Comparison of ENCODE assay signal across 28 cellular contexts in genomic region chr7:112428715-112429114, GRCh38.
"Had no signal": no experiment of that assay in that cellular context is flagged by ENCODE, and none has a peak within 500 bp of the region (broad histone marks: within the 10 kb centered on the region; RNA-seq: fewer than 3 reads in every experiment).

No MANE protein-coding gene starts in this region.

- H3K27me3 Mint-ChIP-seq: stimulated activated memory B cell treated with anti-CD40 and anti-IgM and Interleukin-4, amounts not matched to agents 10 μg/mL and 1 μg/mL and 100 μg/mL, for 72 hours; stimulated activated naive B cell treated with anti-CD40 and anti-IgM and Interleukin-4, amounts not matched to agents 10 μg/mL and 1 μg/mL and 100 μg/mL, for 72 hours; stimulated activated naive CD8-positive, alpha-beta T cell treated with anti-CD3 and anti-CD28 coated beads, Interleukin-15, amount 100 ng/mL, for 72 hours; stimulated activated naive CD8-positive, alpha-beta T cell treated with anti-CD3 and anti-CD28 coated beads, Interleukin-15, Interleukin-2, amounts not matched to agents 100 ng/mL and 50 ng/mL, for 24 hours had no signal

- H3K4me3 Mint-ChIP-seq: stimulated activated effector memory CD8-positive, alpha-beta T cell treated with anti-CD3 and anti-CD28 coated beads, Interleukin-12 subunit alpha, Interleukin-12 subunit beta, amount 100 ng/mL, for 72 hours; stimulated activated memory B cell treated with anti-CD40 and anti-IgM and Interleukin-4, amounts not matched to agents 10 μg/mL and 1 μg/mL and 100 μg/mL, for 72 hours; stimulated activated naive B cell treated with anti-CD40 and anti-IgM and Interleukin-4, amounts not matched to agents 10 μg/mL and 1 μg/mL and 100 μg/mL, for 72 hours; stimulated activated naive CD8-positive, alpha-beta T cell treated with anti-CD3 and anti-CD28 coated beads, Interleukin-15, amount 100 ng/mL, for 72 hours; stimulated activated naive CD8-positive, alpha-beta T cell treated with anti-CD3 and anti-CD28 coated beads, Interleukin-15, Interleukin-2, amounts not matched to agents 100 ng/mL and 50 ng/mL, for 24 hours; type B pancreatic cell had no signal

- DNase-seq: stimulated activated CD4-positive, alpha-beta T cell treated with anti-CD3 and anti-CD28 coated beads, Interleukin-2, amount 100 ng/mL, for 48 hours; stimulated activated CD4-positive, alpha-beta T cell treated with anti-CD3 and anti-CD28 coated beads, Interleukin-4, amount 100 ng/mL, for 1 hour; stimulated activated CD4-positive, alpha-beta T cell treated with anti-CD3 and anti-CD28 coated beads, Interleukin-4, amount 100 ng/mL, for 24 hours; stimulated activated CD4-positive, alpha-beta T cell treated with anti-CD3 and anti-CD28 coated beads, Interleukin-4, amount 100 ng/mL, for 4 hours; stimulated activated CD8-positive, alpha-beta memory T cell treated with anti-CD3 and anti-CD28 coated beads, Interleukin-4, amount 100 ng/mL, for 48 hours; stimulated activated naive B cell treated with anti-CD40 and anti-IgM and Interleukin-4, amounts not matched to agents 10 μg/mL and 1 μg/mL and 100 μg/mL, for 72 hours; stimulated activated naive CD4-positive, alpha-beta T cell; stimulated activated naive CD4-positive, alpha-beta T cell treated with Interleukin-2 at 50 U/mL for 16 hours; stimulated activated naive CD8-positive, alpha-beta T cell treated with anti-CD3 and anti-CD28 coated beads, Interleukin-15, amount 100 ng/mL, for 72 hours; stimulated activated naive CD8-positive, alpha-beta T cell treated with anti-CD3 and anti-CD28 coated beads, Interleukin-15, Interleukin-2, amounts not matched to agents 100 U/mL and 50 U/mL, for 24 hours; stomach; substantia nigra; thyroid gland; tibial artery; transverse colon; trophoblast cell; upper lobe of left lung; upper lobe of right lung; uterus had no signal

- FAIRE-seq: urothelium cell line had no signal

- H3K9me3 ChIP-seq: stomach, suprapubic skin, thoracic aorta, thyroid gland, tibial artery, tibial nerve, transverse colon, upper lobe of left lung, upper lobe of right lung, uterus, vagina had no signal

- H3K27me3 ChIP-seq: stomach, suprapubic skin, thyroid gland, tibial artery, tibial nerve, transverse colon, upper lobe of left lung, upper lobe of right lung, uterus, vagina had no signal

- H3K36me3 ChIP-seq: stomach, suprapubic skin, thoracic aorta, thyroid gland, tibial artery, transverse colon, upper lobe of left lung, upper lobe of right lung, uterus, vagina had no signal

- H3K4me3 ChIP-seq: stomach, suprapubic skin, thoracic aorta, thyroid gland, tibial artery, tibial nerve, transverse colon, upper lobe of left lung, upper lobe of right lung, uterus, vagina had no signal

- H3K27ac ChIP-seq: stomach, suprapubic skin, thoracic aorta, thyroid gland, tibial artery, tibial nerve, transverse colon, upper lobe of left lung, upper lobe of right lung, uterus, vagina had no signal

- H3K4me1 Mint-ChIP-seq: stimulated activated effector memory CD8-positive, alpha-beta T cell treated with anti-CD3 and anti-CD28 coated beads, Interleukin-12 subunit alpha, Interleukin-12 subunit beta, amount 100 ng/mL, for 72 hours; stimulated activated memory B cell treated with anti-CD40 and anti-IgM and Interleukin-4, amounts not matched to agents 10 μg/mL and 1 μg/mL and 100 μg/mL, for 72 hours had no signal

- H3K36me3 Mint-ChIP-seq: stimulated activated effector memory CD8-positive, alpha-beta T cell treated with anti-CD3 and anti-CD28 coated beads, Interleukin-12 subunit alpha, Interleukin-12 subunit beta, amount 100 ng/mL, for 72 hours; stimulated activated memory B cell treated with anti-CD40 and anti-IgM and Interleukin-4, amounts not matched to agents 10 μg/mL and 1 μg/mL and 100 μg/mL, for 72 hours; type B pancreatic cell had no signal

- ATAC-seq: stimulated activated effector memory CD8-positive, alpha-beta T cell treated with anti-CD3 and anti-CD28 coated beads, Interleukin-12 subunit alpha, Interleukin-12 subunit beta, amount 100 ng/mL, for 72 hours; stimulated activated memory B cell treated with anti-CD40 and anti-IgM and Interleukin-4, amounts not matched to agents 10 μg/mL and 1 μg/mL and 100 μg/mL, for 72 hours; stimulated activated naive B cell treated with anti-CD40 and anti-IgM and Interleukin-4, amounts not matched to agents 10 μg/mL and 1 μg/mL and 100 μg/mL, for 72 hours; stimulated activated naive CD8-positive, alpha-beta T cell treated with anti-CD3 and anti-CD28 coated beads, Interleukin-15, amount 100 ng/mL, for 72 hours; stimulated activated naive CD8-positive, alpha-beta T cell treated with anti-CD3 and anti-CD28 coated beads, Interleukin-15, Interleukin-2, amounts not matched to agents 100 U/mL and 50 U/mL, for 24 hours; upper lobe of right lung had no signal

- H3K27ac Mint-ChIP-seq: stimulated activated effector memory CD8-positive, alpha-beta T cell treated with anti-CD3 and anti-CD28 coated beads, Interleukin-12 subunit alpha, Interleukin-12 subunit beta, amount 100 ng/mL, for 72 hours; stimulated activated memory B cell treated with anti-CD40 and anti-IgM and Interleukin-4, amounts not matched to agents 10 μg/mL and 1 μg/mL and 100 μg/mL, for 72 hours; stimulated activated naive B cell treated with anti-CD40 and anti-IgM and Interleukin-4, amounts not matched to agents 10 μg/mL and 1 μg/mL and 100 μg/mL, for 72 hours; stimulated activated naive CD8-positive, alpha-beta T cell treated with anti-CD3 and anti-CD28 coated beads, Interleukin-15, amount 100 ng/mL, for 72 hours; stimulated activated naive CD8-positive, alpha-beta T cell treated with anti-CD3 and anti-CD28 coated beads, Interleukin-15, Interleukin-2, amounts not matched to agents 100 ng/mL and 50 ng/mL, for 24 hours; type B pancreatic cell had no signal

- H3K9me3 Mint-ChIP-seq: stimulated activated effector memory CD8-positive, alpha-beta T cell treated with anti-CD3 and anti-CD28 coated beads, Interleukin-12 subunit alpha, Interleukin-12 subunit beta, amount 100 ng/mL, for 72 hours; stimulated activated memory B cell treated with anti-CD40 and anti-IgM and Interleukin-4, amounts not matched to agents 10 μg/mL and 1 μg/mL and 100 μg/mL, for 72 hours; stimulated activated naive B cell treated with anti-CD40 and anti-IgM and Interleukin-4, amounts not matched to agents 10 μg/mL and 1 μg/mL and 100 μg/mL, for 72 hours; stimulated activated naive CD8-positive, alpha-beta T cell treated with anti-CD3 and anti-CD28 coated beads, Interleukin-15, amount 100 ng/mL, for 72 hours; stimulated activated naive CD8-positive, alpha-beta T cell treated with anti-CD3 and anti-CD28 coated beads, Interleukin-15, Interleukin-2, amounts not matched to agents 100 ng/mL and 50 ng/mL, for 24 hours had no signal

- H3K4me1 ChIP-seq: thyroid gland, tibial artery, transverse colon, upper lobe of left lung, upper lobe of right lung, uterus, vagina had no signal
